In genomic region chr12:108289342-108290131, GRCh38 we compare ENCODE assay signal across 20 cellular contexts. TPM values are rescaled to one million over a fixed set of nuclear protein-coding genes. Genes with fewer than 3 reads are reported as not detected.
A peak's percentile ranks its signal among the peaks of the same experiment; 100 is the strongest.
DNase-seq lines count a peak whose midpoint lies in the region; ATAC-seq and TF ChIP-seq lines count a peak whose summit lies in the region.
"Had no signal": no experiment of that assay in that cellular context is flagged by ENCODE, and none has a peak within 500 bp of the region (broad histone marks: within the 10 kb centered on the region; RNA-seq: fewer than 3 reads in every experiment).

No MANE protein-coding gene starts in this region.

- DNase-seq in Right ventricle myocardium superior (peak; percentile 81), right atrium auricular region (ENCODE audit: low spot score) (no peak), left ventricle myocardium superior (peak; percentile 80), psoas muscle (peak; percentile 60 to 82), aorta (peak in 1 of 2 donors; percentile 69), GM13977 (ENCODE audit: low spot score) (no peak), NCI-H187 treated with DMSO at 0.1 percent for 48 hours (lab: John Stamatoyannopoulos, UW) (no peak), DMS 273 (lab: John Stamatoyannopoulos, UW; ENCODE audit: unreplicated experiment) (no peak)
- DNase-seq: activated CD4-positive, alpha-beta T cell treated with anti-CD3 and anti-CD28 coated beads, Interleukin-2, amount 50 U/mL, for 4 hours; activated naive CD4-positive, alpha-beta T cell; amniotic stem cell; IMR-90; occipital lobe; right lobe of liver; SJCRH30; stimulated activated naive CD4-positive, alpha-beta T cell treated with Interleukin-2 at 50 U/mL for 16 hours; WERI-Rb-1 had no signal

- TF ChIP-seq CTCF in right atrium auricular region (IDR thresholded peaks at IDR 0.05) (no peak), psoas muscle (IDR thresholded peaks at IDR 0.05) (no peak), GM13977 (IDR thresholded peaks at IDR 0.05; ENCODE audit: extremely low read depth, insufficient read depth, missing control alignments) (no peak)

- H3K4me3 ChIP-seq in right atrium auricular region: no peak overlapping the region
- no peak overlapping the region for H3K4me3 ChIP-seq in psoas muscle
- no peak overlapping the region for H3K4me3 ChIP-seq in aorta (ENCODE audit: low read length in 2 of 2)
- H3K4me3 ChIP-seq: BLaER1 treated with 17β-estradiol and CSF1 and Interleukin-3, amounts not matched to agents 10 nM and 100 nM; right lobe of liver; SJCRH30 had no signal

- H3K9me3 ChIP-seq in right atrium auricular region (no peaks in the 10 kb centered on the region), psoas muscle (no peaks in the 10 kb centered on the region), aorta (ENCODE audit: control insufficient read depth, low read length) (no peaks in the 10 kb centered on the region)
- H3K9me3 ChIP-seq: right lobe of liver, SJCRH30 had no signal

- whole genome bisulfite sequencing in psoas muscle, 3 donors: 16 to 25% (median 20%) methylated on average over 11 of the region's 11 CpGs
- WGBS in aorta, 2 donors: 44 to 51% methylated on average over 11 of the region's 11 CpGs

- intact Hi-C loops in Right ventricle myocardium superior (cut with DNase I) (no loop called here), left ventricle myocardium superior (cut with micrococcal nuclease) (no loop called here), psoas muscle (cut with DNase I) (no loop called here), aorta (cut with DNase I) (no loop called here)

- in situ Hi-C loops in GM13977 (cut with MboI; ENCODE audit: low pct_unique_long_range_greater_than_20kb, low sequenced_read_pairs, unreplicated experiment): no loop called here

- ATAC-seq in Right ventricle myocardium superior (ENCODE audit: poor library complexity) (peak; percentile 87), left ventricle myocardium superior (peak; percentile 88), psoas muscle (peak in 3 of 4 donors; percentile 50 to 82 (median 68)), aorta (ENCODE audit: low FRiP score) (peak; percentile 65)
- ATAC-seq: right lobe of liver had no signal

- H3K4me1 ChIP-seq in right atrium auricular region: peaks cover 0 to 16% of the 10 kb centered on the region in 2 donors
- no peaks in the 10 kb centered on the region for H3K4me1 ChIP-seq in psoas muscle
- H3K4me1 ChIP-seq in aorta (ENCODE audit: control insufficient read depth in 1 of 2, insufficient read depth in 2 of 2, low read length in 2 of 2): no peaks in the 10 kb centered on the region
- H3K4me1 ChIP-seq: BLaER1 treated with 17β-estradiol and CSF1 and Interleukin-3, amounts not matched to agents 10 nM and 100 nM; right lobe of liver; SJCRH30 had no signal

- H3K27me3 ChIP-seq in right atrium auricular region (no peaks in the 10 kb centered on the region), psoas muscle (ENCODE audit: insufficient read depth in 3 of 3, low read length in 2 of 3) (peaks cover 0 to 3% (median 0%) of the 10 kb centered on the region in 3 donors), aorta (ENCODE audit: control insufficient read depth in 1 of 2, insufficient read depth in 2 of 2, low read length in 1 of 2) (no peaks in the 10 kb centered on the region)
- H3K27me3 ChIP-seq: BLaER1 treated with 17β-estradiol and CSF1 and Interleukin-3, amounts not matched to agents 10 nM and 100 nM; right lobe of liver; SJCRH30 had no signal

- H3K36me3 ChIP-seq in right atrium auricular region (no peaks in the 10 kb centered on the region), psoas muscle (ENCODE audit: insufficient read depth in 1 of 2, low read depth in 1 of 2) (no peaks in the 10 kb centered on the region), aorta (ENCODE audit: control insufficient read depth in 1 of 2, insufficient read depth in 2 of 2, low read length in 1 of 2) (peaks cover 3 to 14% of the 10 kb centered on the region in 2 donors)
- H3K36me3 ChIP-seq: right lobe of liver, SJCRH30, WERI-Rb-1 had no signal

- H3K27ac ChIP-seq in right atrium auricular region (peak overlapping the region in 1 of 2 donors; percentile 36), psoas muscle (no peak overlapping the region), aorta (ENCODE audit: low read depth in 1 of 2, low read length in 2 of 2) (no peak overlapping the region)
- H3K27ac ChIP-seq: BLaER1 treated with 17β-estradiol and CSF1 and Interleukin-3, amounts not matched to agents 10 nM and 100 nM; right lobe of liver; SJCRH30; WERI-Rb-1 had no signal

RNA-seq across cellular contexts. Expression of gene CMKLR1, which starts 49.6 kb away (rescaled TPM):
- total RNA-seq in Right ventricle myocardium superior: 7.2 TPM
- total RNA-seq in right atrium auricular region: 10 to 100 TPM in 1 of 2 donors, 1 to 10 TPM in 1; 6.2 to 11.0 TPM
- 6.4 TPM for total RNA-seq in left ventricle myocardium superior
- total RNA-seq in psoas muscle: 1 to 10 TPM; 4.4 to 7.0 (median 5.1) TPM
- 1 to 10 TPM in 1 of 3 donors, under 1 TPM in 2; 0.94 to 2.4 (median 0.98) TPM for polyA plus RNA-seq in psoas muscle
- total RNA-seq in aorta: 10 to 100 TPM; 41.9 to 55.4 TPM
- 10 to 100 TPM in 1 of 2 donors, 1 to 10 TPM in 1; 9.1 to 11.6 TPM for polyA plus RNA-seq in aorta
- total RNA-seq: A172, IMR-90, OCI-LY7 had no signal
- polyA plus RNA-seq: IMR-90 had no signal

Comparison
In these comparisons a context has a peak if more than half of its experiments do, and no peak if none do; other contexts are left out.
1. DNase-seq: peak in Right ventricle myocardium superior (single experiment), left ventricle myocardium superior (single experiment) and psoas muscle (2 of 2); none in right atrium auricular region (single experiment), GM13977 (single experiment), NCI-H187 treated with DMSO at 0.1 percent for 48 hours (single experiment) and DMS 273 (single experiment).
2. Peak in every context shown above with its lines, with median percentiles within 50 percentile points of each other: ATAC-seq.